Comparison of ENCODE assay signal across 13 cellular contexts in the genomic region with DNA sequence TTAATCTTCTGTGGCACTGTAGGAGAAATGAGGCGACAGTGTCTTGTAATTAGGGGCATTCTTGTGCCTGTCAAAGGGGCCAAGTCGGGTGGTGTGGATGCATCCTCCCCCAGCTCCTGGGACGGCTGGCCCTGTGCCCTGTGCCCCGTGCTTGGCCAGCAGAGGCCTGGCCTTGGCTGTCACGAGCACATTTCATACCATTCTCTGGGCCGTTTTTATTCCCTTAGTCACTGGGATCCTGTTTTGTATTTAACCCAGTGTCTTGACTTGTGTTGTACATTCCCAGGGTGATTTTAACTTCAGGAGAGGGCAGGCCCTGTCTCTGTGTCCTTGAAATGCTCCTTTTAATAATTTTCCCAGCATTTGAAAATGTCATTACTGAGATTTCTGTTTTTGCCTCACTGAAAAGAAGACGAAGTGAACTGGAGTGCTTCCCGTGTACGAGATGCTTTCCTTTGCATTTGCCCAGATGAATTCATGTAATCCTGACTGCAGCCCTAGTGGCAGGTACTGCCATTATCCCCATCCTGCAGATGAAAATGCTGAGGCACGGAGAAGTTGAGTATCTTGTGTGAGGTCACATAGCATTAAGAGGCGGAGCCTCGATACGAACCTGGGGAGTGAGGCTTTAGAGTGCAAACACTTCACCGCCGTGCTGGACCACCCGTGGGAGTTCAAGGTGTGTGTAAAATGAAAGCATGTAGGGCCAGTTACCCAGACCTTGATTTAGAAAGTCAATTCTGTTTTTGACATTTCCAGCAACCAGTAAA. TPM values are rescaled to one million over a fixed set of nuclear protein-coding genes. Genes with fewer than 3 reads are reported as not detected.
DNase-seq lines count a peak whose midpoint lies in the region; ATAC-seq and TF ChIP-seq lines count a peak whose summit lies in the region.
"Had no signal": no experiment of that assay in that cellular context is flagged by ENCODE, and none has a peak within 500 bp of the region (broad histone marks: within the 10 kb centered on the region; RNA-seq: fewer than 3 reads in every experiment).

No MANE protein-coding gene starts in this region.

- peak overlapping the region; percentile 10 to 34 for H3K27ac ChIP-seq in left lung
- peak overlapping the region in 12 of 21 experiments; percentile 3 to 80 (median 54) for H3K27ac ChIP-seq in skin epidermis

- H3K4me3 Mint-ChIP-seq in activated T-cell treated with anti-CD3 and anti-CD28 coated beads, Interleukin-2, amount 50 U/mL, for 24 hours, result no peak overlapping the region
- H3K4me3 Mint-ChIP-seq: activated CD4-positive, alpha-beta T cell treated with anti-CD3 and anti-CD28 coated beads for 36 hours; activated naive CD8-positive, alpha-beta T cell treated with anti-CD3 and anti-CD28 coated beads, Interleukin-2, amount 50 U/mL, for 24 hours; H9 had no signal

- H3K27me3 Mint-ChIP-seq in activated T-cell treated with anti-CD3 and anti-CD28 coated beads, Interleukin-2, amount 50 U/mL, for 24 hours, result no peaks in the 10 kb centered on the region
- H3K27me3 Mint-ChIP-seq: activated CD4-positive, alpha-beta T cell treated with anti-CD3 and anti-CD28 coated beads for 36 hours; activated naive CD8-positive, alpha-beta T cell treated with anti-CD3 and anti-CD28 coated beads, Interleukin-2, amount 50 U/mL, for 24 hours had no signal

- H3K4me1 Mint-ChIP-seq in activated T-cell treated with anti-CD3 and anti-CD28 coated beads, Interleukin-2, amount 50 U/mL, for 24 hours (ENCODE audit: low read depth), result peaks cover 9% of the 10 kb centered on the region

- DNase-seq in GM04504 (ENCODE audit: low read depth) (peak; percentile 77), choroid plexus epithelial cell (ENCODE audit: low read depth) (peak; percentile 70), left lung (no peak)
- DNase-seq in activated naive CD4-positive, alpha-beta T cell treated with anti-CD3 and anti-CD28 coated beads, Interleukin-2, amount 50 U/mL, for 72 hours (ENCODE audit: low spot score in 2 of 2), result no peak
- no peak for DNase-seq in activated T-cell treated with anti-CD3 and anti-CD28 coated beads, Interleukin-2, amount 50 U/mL, for 24 hours
- DNase-seq: activated CD4-positive, alpha-beta T cell treated with anti-CD3 and anti-CD28 coated beads for 36 hours; activated naive CD8-positive, alpha-beta T cell treated with anti-CD3 and anti-CD28 coated beads, Interleukin-2, amount 50 U/mL, for 24 hours; H9; NCI-H1694; RPMI8226 had no signal

- H3K4me1 ChIP-seq in left lung, result peaks cover 0 to 10% of the 10 kb centered on the region in 2 donors

- no peak overlapping the region for H3K27ac Mint-ChIP-seq in activated naive CD4-positive, alpha-beta T cell treated with anti-CD3 and anti-CD28 coated beads, Interleukin-2, amount 50 U/mL, for 72 hours
- H3K27ac Mint-ChIP-seq in activated T-cell treated with anti-CD3 and anti-CD28 coated beads, Interleukin-2, amount 50 U/mL, for 24 hours, result no peak overlapping the region
- H3K27ac Mint-ChIP-seq: activated CD4-positive, alpha-beta T cell treated with anti-CD3 and anti-CD28 coated beads for 36 hours; activated naive CD8-positive, alpha-beta T cell treated with anti-CD3 and anti-CD28 coated beads, Interleukin-2, amount 50 U/mL, for 24 hours; H9 had no signal

- intact Hi-C loops in left lung (cut with DNase I), result no loop called here

- no peaks in the 10 kb centered on the region for H3K9me3 ChIP-seq in left lung

- no peak overlapping the region for H3K4me3 ChIP-seq in choroid plexus epithelial cell (ENCODE audit: low read depth, low read length)
- H3K4me3 ChIP-seq in left lung, result no peak overlapping the region
- H3K4me3 ChIP-seq in skin epidermis, result no peak overlapping the region

- ATAC-seq in left lung (peak; percentile 59), HG03108 (IDR thresholded peaks at IDR 0.05; ENCODE audit: unreplicated experiment) (no peak), HG02970 (IDR thresholded peaks at IDR 0.05; ENCODE audit: low FRiP score, unreplicated experiment) (no peak)
- ATAC-seq in activated naive CD4-positive, alpha-beta T cell treated with anti-CD3 and anti-CD28 coated beads, Interleukin-2, amount 50 U/mL, for 72 hours, result no peak
- ATAC-seq: activated CD4-positive, alpha-beta T cell treated with anti-CD3 and anti-CD28 coated beads for 36 hours; activated naive CD8-positive, alpha-beta T cell treated with anti-CD3 and anti-CD28 coated beads, Interleukin-2, amount 50 U/mL, for 24 hours had no signal

- no peaks in the 10 kb centered on the region for H3K27me3 ChIP-seq in left lung

- H3K36me3 ChIP-seq in left lung, result no peaks in the 10 kb centered on the region

- TF ChIP-seq CTCF in choroid plexus epithelial cell (conservative IDR thresholded peaks at IDR 0.05; ENCODE audit: low read depth, low read length) (no peak), left lung (IDR thresholded peaks at IDR 0.05) (no peak)

- peaks cover 0 to 5% of the 10 kb centered on the region in 2 donors for H3K9me3 Mint-ChIP-seq in activated naive CD4-positive, alpha-beta T cell treated with anti-CD3 and anti-CD28 coated beads, Interleukin-2, amount 50 U/mL, for 72 hours
- no peaks in the 10 kb centered on the region for H3K9me3 Mint-ChIP-seq in activated T-cell treated with anti-CD3 and anti-CD28 coated beads, Interleukin-2, amount 50 U/mL, for 24 hours
- H3K9me3 Mint-ChIP-seq: activated naive CD8-positive, alpha-beta T cell treated with anti-CD3 and anti-CD28 coated beads, Interleukin-2, amount 50 U/mL, for 24 hours had no signal

- H3K36me3 Mint-ChIP-seq in activated naive CD4-positive, alpha-beta T cell treated with anti-CD3 and anti-CD28 coated beads, Interleukin-2, amount 50 U/mL, for 72 hours, result peaks cover 8% of the 10 kb centered on the region in 2 donors
- H3K36me3 Mint-ChIP-seq in activated T-cell treated with anti-CD3 and anti-CD28 coated beads, Interleukin-2, amount 50 U/mL, for 24 hours (ENCODE audit: low read depth), result no peaks in the 10 kb centered on the region

RNA-seq across cellular contexts. Expression of a gene that starts 57.0 kb away (rescaled TPM):
- total RNA-seq in left lung, result 10 to 100 TPM in 1 of 2 donors, 1 to 10 TPM in 1; 7.6 to 11.1 TPM
- 1 to 10 TPM; 1.0 to 1.7 TPM for total RNA-seq in activated naive CD4-positive, alpha-beta T cell treated with anti-CD3 and anti-CD28 coated beads, Interleukin-2, amount 50 U/mL, for 72 hours

Comparison
In these comparisons a context has a peak if more than half of its experiments do, and no peak if none do; other contexts are left out.
1. DNase-seq: peak in GM04504 (single experiment) and choroid plexus epithelial cell (single experiment); none in left lung (0 of 2), activated naive CD4-positive, alpha-beta T cell treated with anti-CD3 and anti-CD28 coated beads, Interleukin-2, amount 50 U/mL, for 72 hours (0 of 2) and activated T-cell treated with anti-CD3 and anti-CD28 coated beads, Interleukin-2, amount 50 U/mL, for 24 hours (single experiment).